In genomic region chr4:54386270-54386669, GRCh38 we compare ENCODE assay signal across 1 cellular context.
TF ChIP-seq lines count a peak whose summit lies in the region.

No MANE protein-coding gene starts in this region.

TF ChIP-seq in K562, 482 proteins besides CTCF, POLR2A, EP300 and RAD21 (continued from another document):
- 0 out of 2 replicates have a peak, but pooled peaks have one; percentile 1 for TF ChIP-seq TFE3 (CRISPR knock-in tag; IDR thresholded peaks at IDR 0.05)
- TF ChIP-seq ZNF239 (CRISPR knock-in tag; IDR thresholded peaks at IDR 0.05) = peak; percentile 71
- peak; percentile 79 for TF ChIP-seq CBFA2T3 (IDR thresholded peaks at IDR 0.05)
- TF ChIP-seq STAT5A (IDR thresholded peaks at IDR 0.05; ENCODE audit: borderline replicate concordance, low read length) = no peak
- TF ChIP-seq TRIM24 (IDR thresholded peaks at IDR 0.05) = peak in 1 of 2 experiments; percentile 69; a peak in 1 of 4 replicates
- TF ChIP-seq USF2 (CRISPR knock-in tag; IDR thresholded peaks at IDR 0.05) = no peak
- TF ChIP-seq TCF7L2 (IDR thresholded peaks at IDR 0.05; ENCODE audit: low read depth, low read length) = peak; percentile 71
- TF ChIP-seq PCBP2 (IDR thresholded peaks at IDR 0.05; ENCODE audit: low read depth, low read length, poor library complexity, severe bottlenecking) = no peak
- TF ChIP-seq ZNF24 (IDR thresholded peaks at IDR 0.05) = no peak
- no peak; the same call in 1 of the 2 replicates for TF ChIP-seq ZNF75A (CRISPR knock-in tag; IDR thresholded peaks at IDR 0.05)
- no peak for TF ChIP-seq GTF2B (IDR thresholded peaks at IDR 0.05; ENCODE audit: extremely low read depth, insufficient read length)
- TF ChIP-seq ZMIZ1 (IDR thresholded peaks at IDR 0.05; ENCODE audit: low read depth in 2 of 2, low read length in 2 of 2) = no peak
- TF ChIP-seq SOX6 (IDR thresholded peaks at IDR 0.05) = peak; percentile 98
- TF ChIP-seq MAX (CRISPR knock-in tag; IDR thresholded peaks at IDR 0.05) = no peak
- TF ChIP-seq HEY1 (CRISPR knock-in tag; IDR thresholded peaks at IDR 0.05; ENCODE audit: borderline replicate concordance) = peak; percentile 87
- peak; percentile 73; the same call in 1 of the 2 replicates for TF ChIP-seq TEAD4 (IDR thresholded peaks at IDR 0.05; ENCODE audit: low read length)
- no peak for TF ChIP-seq TEAD4 (CRISPR knock-in tag; IDR thresholded peaks at IDR 0.05; ENCODE audit: borderline replicate concordance)
- TF ChIP-seq MAFF (IDR thresholded peaks at IDR 0.05; ENCODE audit: low read length) = peak; percentile 6; the same call in 1 of the 2 replicates
- TF ChIP-seq RCOR1 (IDR thresholded peaks at IDR 0.05; ENCODE audit: borderline replicate concordance in 1 of 2, low read depth in 2 of 2, low read length in 2 of 2) = peak in 1 of 2 experiments; percentile 85; a peak in 2 of 4 replicates
- no peak for TF ChIP-seq ZNF717 (CRISPR knock-in tag; IDR thresholded peaks at IDR 0.05)
- TF ChIP-seq GATAD2B (IDR thresholded peaks at IDR 0.05; ENCODE audit: borderline replicate concordance) = no peak
- TF ChIP-seq MXI1 (IDR thresholded peaks at IDR 0.05; ENCODE audit: low read depth, low read length) = no peak
- no peak for TF ChIP-seq SMARCA5 (IDR thresholded peaks at IDR 0.05)
- TF ChIP-seq PRDM10 (IDR thresholded peaks at IDR 0.05; ENCODE audit: partially characterized antibody) = no peak
- TF ChIP-seq CCAR2 (IDR thresholded peaks at IDR 0.05; ENCODE audit: low read depth, low read length) = no peak
